Comparison of ENCODE assay signal across 1 cellular context in the genomic region with DNA sequence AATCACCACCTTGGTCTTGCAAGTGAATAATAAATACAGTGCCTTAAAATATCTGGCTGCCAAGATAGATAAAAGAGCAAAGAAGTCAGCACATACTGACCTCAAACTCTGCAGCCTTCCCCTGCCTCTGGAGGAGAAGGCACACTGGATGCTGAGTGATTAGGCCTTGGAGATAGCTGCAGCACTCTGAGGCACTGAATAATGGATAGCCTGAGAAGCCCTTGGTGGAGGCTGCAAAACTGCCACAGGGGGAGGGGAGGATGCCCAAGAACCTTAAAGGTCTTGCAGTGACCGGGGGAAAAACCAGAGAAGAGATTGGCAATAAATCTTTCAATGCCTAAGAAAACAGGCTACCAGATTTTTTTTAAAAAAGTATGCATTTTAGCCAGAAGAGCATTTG.
TF ChIP-seq lines count a peak whose summit lies in the region.

No MANE protein-coding gene starts in this region.

TF ChIP-seq in GM23338, 12 proteins besides CTCF, POLR2A, EP300 and RAD21 (continued from another document):
- TF ChIP-seq, protein P1, sequence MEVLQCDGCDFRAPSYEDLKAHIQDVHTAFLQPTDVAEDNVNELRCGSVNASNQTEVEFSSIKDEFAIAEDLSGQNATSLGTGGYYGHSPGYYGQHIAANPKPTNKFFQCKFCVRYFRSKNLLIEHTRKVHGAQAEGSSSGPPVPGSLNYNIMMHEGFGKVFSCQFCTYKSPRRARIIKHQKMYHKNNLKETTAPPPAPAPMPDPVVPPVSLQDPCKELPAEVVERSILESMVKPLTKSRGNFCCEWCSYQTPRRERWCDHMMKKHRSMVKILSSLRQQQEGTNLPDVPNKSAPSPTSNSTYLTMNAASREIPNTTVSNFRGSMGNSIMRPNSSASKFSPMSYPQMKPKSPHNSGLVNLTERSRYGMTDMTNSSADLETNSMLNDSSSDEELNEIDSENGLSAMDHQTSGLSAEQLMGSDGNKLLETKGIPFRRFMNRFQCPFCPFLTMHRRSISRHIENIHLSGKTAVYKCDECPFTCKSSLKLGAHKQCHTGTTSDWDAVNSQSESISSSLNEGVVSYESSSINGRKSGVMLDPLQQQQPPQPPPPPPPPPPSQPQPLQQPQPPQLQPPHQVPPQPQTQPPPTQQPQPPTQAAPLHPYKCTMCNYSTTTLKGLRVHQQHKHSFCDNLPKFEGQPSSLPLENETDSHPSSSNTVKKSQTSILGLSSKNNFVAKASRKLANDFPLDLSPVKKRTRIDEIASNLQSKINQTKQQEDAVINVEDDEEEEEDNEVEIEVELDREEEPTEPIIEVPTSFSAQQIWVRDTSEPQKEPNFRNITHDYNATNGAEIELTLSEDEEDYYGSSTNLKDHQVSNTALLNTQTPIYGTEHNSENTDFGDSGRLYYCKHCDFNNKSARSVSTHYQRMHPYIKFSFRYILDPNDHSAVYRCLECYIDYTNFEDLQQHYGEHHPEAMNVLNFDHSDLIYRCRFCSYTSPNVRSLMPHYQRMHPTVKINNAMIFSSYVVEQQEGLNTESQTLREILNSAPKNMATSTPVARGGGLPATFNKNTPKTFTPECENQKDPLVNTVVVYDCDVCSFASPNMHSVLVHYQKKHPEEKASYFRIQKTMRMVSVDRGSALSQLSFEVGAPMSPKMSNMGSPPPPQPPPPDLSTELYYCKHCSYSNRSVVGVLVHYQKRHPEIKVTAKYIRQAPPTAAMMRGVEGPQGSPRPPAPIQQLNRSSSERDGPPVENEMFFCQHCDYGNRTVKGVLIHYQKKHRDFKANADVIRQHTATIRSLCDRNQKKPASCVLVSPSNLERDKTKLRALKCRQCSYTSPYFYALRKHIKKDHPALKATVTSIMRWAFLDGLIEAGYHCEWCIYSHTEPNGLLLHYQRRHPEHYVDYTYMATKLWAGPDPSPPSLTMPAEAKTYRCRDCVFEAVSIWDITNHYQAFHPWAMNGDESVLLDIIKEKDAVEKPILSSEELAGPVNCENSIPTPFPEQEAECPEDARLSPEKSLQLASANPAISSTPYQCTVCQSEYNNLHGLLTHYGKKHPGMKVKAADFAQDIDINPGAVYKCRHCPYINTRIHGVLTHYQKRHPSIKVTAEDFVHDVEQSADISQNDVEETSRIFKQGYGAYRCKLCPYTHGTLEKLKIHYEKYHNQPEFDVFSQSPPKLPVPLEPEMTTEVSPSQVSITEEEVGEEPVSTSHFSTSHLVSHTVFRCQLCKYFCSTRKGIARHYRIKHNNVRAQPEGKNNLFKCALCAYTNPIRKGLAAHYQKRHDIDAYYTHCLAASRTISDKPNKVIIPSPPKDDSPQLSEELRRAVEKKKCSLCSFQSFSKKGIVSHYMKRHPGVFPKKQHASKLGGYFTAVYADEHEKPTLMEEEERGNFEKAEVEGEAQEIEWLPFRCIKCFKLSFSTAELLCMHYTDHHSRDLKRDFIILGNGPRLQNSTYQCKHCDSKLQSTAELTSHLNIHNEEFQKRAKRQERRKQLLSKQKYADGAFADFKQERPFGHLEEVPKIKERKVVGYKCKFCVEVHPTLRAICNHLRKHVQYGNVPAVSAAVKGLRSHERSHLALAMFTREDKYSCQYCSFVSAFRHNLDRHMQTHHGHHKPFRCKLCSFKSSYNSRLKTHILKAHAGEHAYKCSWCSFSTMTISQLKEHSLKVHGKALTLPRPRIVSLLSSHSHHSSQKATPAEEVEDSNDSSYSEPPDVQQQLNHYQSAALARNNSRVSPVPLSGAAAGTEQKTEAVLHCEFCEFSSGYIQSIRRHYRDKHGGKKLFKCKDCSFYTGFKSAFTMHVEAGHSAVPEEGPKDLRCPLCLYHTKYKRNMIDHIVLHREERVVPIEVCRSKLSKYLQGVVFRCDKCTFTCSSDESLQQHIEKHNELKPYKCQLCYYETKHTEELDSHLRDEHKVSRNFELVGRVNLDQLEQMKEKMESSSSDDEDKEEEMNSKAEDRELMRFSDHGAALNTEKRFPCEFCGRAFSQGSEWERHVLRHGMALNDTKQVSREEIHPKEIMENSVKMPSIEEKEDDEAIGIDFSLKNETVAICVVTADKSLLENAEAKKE (CRISPR knock-in tag; IDR thresholded peaks at IDR 0.05): no peak
- TF ChIP-seq ZNF114 (CRISPR knock-in tag; IDR thresholded peaks at IDR 0.05): no peak
- no peak for TF ChIP-seq JUNB (IDR thresholded peaks at IDR 0.05; ENCODE audit: unreplicated experiment)
- TF ChIP-seq NANOG (IDR thresholded peaks at IDR 0.05; ENCODE audit: borderline replicate concordance): no peak
- no peak for TF ChIP-seq CREB1 (CRISPR knock-in tag; IDR thresholded peaks at IDR 0.05; ENCODE audit: low read depth)
- no peak for TF ChIP-seq ZNF331 (CRISPR knock-in tag; IDR thresholded peaks at IDR 0.05; ENCODE audit: low read depth)
- no peak for TF ChIP-seq EZH2phosphoT487 (IDR thresholded peaks at IDR 0.05; ENCODE audit: unreplicated experiment)
- TF ChIP-seq, protein P2, sequence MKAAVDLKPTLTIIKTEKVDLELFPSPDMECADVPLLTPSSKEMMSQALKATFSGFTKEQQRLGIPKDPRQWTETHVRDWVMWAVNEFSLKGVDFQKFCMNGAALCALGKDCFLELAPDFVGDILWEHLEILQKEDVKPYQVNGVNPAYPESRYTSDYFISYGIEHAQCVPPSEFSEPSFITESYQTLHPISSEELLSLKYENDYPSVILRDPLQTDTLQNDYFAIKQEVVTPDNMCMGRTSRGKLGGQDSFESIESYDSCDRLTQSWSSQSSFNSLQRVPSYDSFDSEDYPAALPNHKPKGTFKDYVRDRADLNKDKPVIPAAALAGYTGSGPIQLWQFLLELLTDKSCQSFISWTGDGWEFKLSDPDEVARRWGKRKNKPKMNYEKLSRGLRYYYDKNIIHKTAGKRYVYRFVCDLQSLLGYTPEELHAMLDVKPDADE (IDR thresholded peaks at IDR 0.05): no peak
- TF ChIP-seq EZH2 (IDR thresholded peaks at IDR 0.05; ENCODE audit: low read depth, unreplicated experiment): no peak
- TF ChIP-seq STAT1 (IDR thresholded peaks at IDR 0.05; ENCODE audit: unreplicated experiment): no peak
